8 cellular contexts compared by ENCODE assay signal in the genomic region with DNA sequence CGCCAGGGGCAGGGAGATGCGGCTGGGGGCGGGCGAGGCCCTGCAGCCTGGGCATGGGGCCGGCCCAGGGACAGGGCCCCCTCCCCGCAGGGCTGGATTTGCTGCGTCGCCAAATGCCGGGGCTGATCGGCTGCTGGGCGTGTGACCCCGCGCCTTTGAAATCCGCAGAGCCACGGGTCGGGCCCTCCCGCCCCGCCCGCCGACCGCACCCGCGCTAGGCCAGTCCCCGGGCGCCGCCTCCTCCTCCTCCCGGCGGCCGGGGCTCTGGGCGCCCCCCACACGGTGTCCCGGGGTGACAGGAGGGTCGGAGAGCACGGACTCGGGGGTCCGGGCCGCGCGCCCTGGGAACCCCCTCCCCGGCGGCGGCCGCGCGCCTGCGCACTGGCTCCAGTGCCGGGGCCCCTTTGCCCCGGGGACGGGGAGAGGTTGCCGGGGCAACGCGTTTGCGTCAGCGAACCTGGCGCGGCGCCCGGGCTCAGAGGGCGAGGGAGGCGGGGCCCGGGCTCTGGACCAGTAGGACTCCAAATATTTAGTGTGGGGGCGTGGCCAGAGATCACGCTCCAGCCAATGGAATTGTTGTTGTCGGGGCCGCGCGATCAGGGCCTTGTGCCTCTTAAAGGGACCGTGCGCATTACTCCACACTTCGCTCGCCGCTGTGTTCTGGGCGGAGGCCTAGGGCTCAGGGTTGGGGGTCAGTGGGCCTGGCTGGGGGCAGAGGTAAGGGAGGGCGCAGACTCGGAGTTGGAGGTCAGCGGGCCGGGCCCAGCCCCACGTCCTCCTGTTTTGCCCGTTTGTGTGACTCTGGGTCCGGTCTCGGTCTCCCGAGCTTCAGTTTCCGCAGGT. TPM values are rescaled to one million over a fixed set of nuclear protein-coding genes. Genes with fewer than 3 reads are reported as not detected.
DNase-seq lines count a peak whose midpoint lies in the region; ATAC-seq and TF ChIP-seq lines count a peak whose summit lies in the region.

No MANE protein-coding gene starts in this region.

- H3K9me3 ChIP-seq in adipocyte (ENCODE audit: control insufficient read depth, low read length) (no peaks in the 10 kb centered on the region), trophoblast cell (ENCODE audit: insufficient read depth, low read depth, low read length) (no peaks in the 10 kb centered on the region), transverse colon (no peaks in the 10 kb centered on the region)

- peak overlapping the region; percentile 98 for H3K9ac ChIP-seq in adipocyte (ENCODE audit: low read length)
- H3K9ac ChIP-seq in trophoblast cell (ENCODE audit: low read length): peak overlapping the region; percentile 83

- H3K79me2 ChIP-seq in trophoblast cell (ENCODE audit: control insufficient read depth, insufficient read depth, low read length, poor library complexity): peaks cover 8% of the 10 kb centered on the region

- H3K4me2 ChIP-seq in trophoblast cell (ENCODE audit: low read length): peak overlapping the region; percentile 84

- peak overlapping the region; percentile 85 for H2AK5ac ChIP-seq in trophoblast cell (ENCODE audit: low read length)

- peak overlapping the region; percentile 84 for H2AFZ ChIP-seq in trophoblast cell (ENCODE audit: insufficient read depth, low read length, poor library complexity)

- TF ChIP-seq POLR2A in transverse colon (IDR thresholded peaks at IDR 0.05): peak; percentile 82

- H4K12ac ChIP-seq in trophoblast cell (ENCODE audit: low read depth, low read length): peak overlapping the region; percentile 69

- peak overlapping the region; percentile 92 for H3K14ac ChIP-seq in trophoblast cell (ENCODE audit: low read length)

- TF ChIP-seq EP300 in transverse colon (IDR thresholded peaks at IDR 0.05; ENCODE audit: low read depth): peak; percentile 21

- peak overlapping the region; percentile 96 for H4K91ac ChIP-seq in trophoblast cell (ENCODE audit: low read depth, low read length)

- peak overlapping the region; percentile 90 for H4K8ac ChIP-seq in trophoblast cell (ENCODE audit: low read depth, low read length)

- H3K27ac ChIP-seq in trophoblast cell (ENCODE audit: low read depth, low read length) (peak overlapping the region; percentile 92), transverse colon (peak overlapping the region; percentile 96 to 100 (median 98))

- ATAC-seq in HG02763 (IDR thresholded peaks at IDR 0.05; ENCODE audit: unreplicated experiment): peak; percentile 78

- DNase-seq in NCI-H1417 treated with DMSO at 0.1 percent for 48 hours (lab: John Stamatoyannopoulos, UW) (peak; percentile 98), SW 1271 (lab: John Stamatoyannopoulos, UW) (peak; percentile 91 to 96), adipocyte (ENCODE audit: low read depth) (peak; percentile 99), cardiac septum (ENCODE audit: low spot score) (peak; percentile 99), trophoblast cell (peak; percentile 99 to 100), transverse colon (peak; percentile 100)

- H2BK120ac ChIP-seq in trophoblast cell (ENCODE audit: insufficient read depth, low read length, poor library complexity): peak overlapping the region; percentile 91

- intact Hi-C loops in cardiac septum (cut with DNase I) (loop anchor here (2.0 kb wide), 1 partner anchor 29 kb away; no protein-coding TSS in a partner anchor), transverse colon (cut with DNase I; ENCODE audit: low total_unique reads) (no loop called here)

- H3K36me3 ChIP-seq in adipocyte (ENCODE audit: control insufficient read depth, insufficient read depth, low read length, severe bottlenecking) (no peaks in the 10 kb centered on the region), trophoblast cell (ENCODE audit: control insufficient read depth in 1 of 2, insufficient read depth in 2 of 2, low read length in 2 of 2) (no peaks in the 10 kb centered on the region), transverse colon (no peaks in the 10 kb centered on the region)

- H3K23ac ChIP-seq in trophoblast cell (ENCODE audit: low read length): no peak overlapping the region

- WGBS in trophoblast cell (ENCODE audit: extremely low coverage, insufficient coverage, insufficient read length): no CpG with 5 or more reads among the region's 83 CpGs
- 0% methylated on average over 46 of the region's 83 CpGs; no CpG with 5 or more reads in 1 of the 2 donors for WGBS in transverse colon (ENCODE audit: low coverage in 1 of 2), 2 donors

- TF ChIP-seq CTCF in GM12875 (IDR thresholded peaks at IDR 0.05; ENCODE audit: borderline replicate concordance, insufficient read depth, low read depth, low read length) (no peak), transverse colon (IDR thresholded peaks at IDR 0.05) (no peak)

- H3K4me1 ChIP-seq in adipocyte (ENCODE audit: control insufficient read depth, insufficient read depth, low read length) (peaks cover 49% of the 10 kb centered on the region), trophoblast cell (ENCODE audit: control insufficient read depth in 1 of 2, insufficient read depth in 2 of 2, low read length in 2 of 2) (peaks cover 29% of the 10 kb centered on the region in 2 experiments), transverse colon (peaks cover 28 to 79% (median 48%) of the 10 kb centered on the region in 4 donors)

- H2BK5ac ChIP-seq in trophoblast cell (ENCODE audit: low read depth, low read length, poor library complexity): peak overlapping the region; percentile 96

- H2BK12ac ChIP-seq in trophoblast cell (ENCODE audit: low read length): peak overlapping the region; percentile 37

- in situ Hi-C loops in transverse colon (cut with MboI; ENCODE audit: low pct_ligation_motif_present in 1 of 4, low pct_unique_long_range_greater_than_20kb in 1 of 4, low sequenced_read_pairs in 3 of 4): no loop called here

- peak overlapping the region; percentile 94 for H3K18ac ChIP-seq in trophoblast cell (ENCODE audit: low read length)

- peak overlapping the region; percentile 54 for H3K4me3 ChIP-seq in GM12875 (ENCODE audit: low read depth, low read length)
- peak overlapping the region; percentile 85 for H3K4me3 ChIP-seq in adipocyte (ENCODE audit: low read length)
- H3K4me3 ChIP-seq in trophoblast cell (ENCODE audit: low read depth, low read length): peak overlapping the region; percentile 82
- H3K4me3 ChIP-seq in transverse colon: peak overlapping the region; percentile 55 to 78 (median 68)

- H3K4ac ChIP-seq in trophoblast cell (ENCODE audit: low read depth, low read length): peak overlapping the region; percentile 73

- H3K79me1 ChIP-seq in trophoblast cell (ENCODE audit: low read length): peaks cover 31% of the 10 kb centered on the region

- H3K27me3 ChIP-seq in adipocyte (replicated peaks; ENCODE audit: control insufficient read depth, insufficient read depth, low read length) (no peaks in the 10 kb centered on the region), trophoblast cell (ENCODE audit: insufficient read depth, low read length) (no peaks in the 10 kb centered on the region), transverse colon (no peaks in the 10 kb centered on the region)

RNA-seq across cellular contexts. Expression of a gene that starts 10.3 kb away (rescaled TPM):
- total RNA-seq in cardiac septum: 122 TPM
- polyA plus RNA-seq in trophoblast cell (2013): 339 and 368 TPM in 2 replicates
- total RNA-seq in transverse colon: 100 to 1,000 TPM; 189 to 279 (median 236) TPM

RNA-seq across cellular contexts. Expression of a gene that starts 34.8 kb away (rescaled TPM):
- total RNA-seq in cardiac septum: 17.0 TPM
- polyA plus RNA-seq in trophoblast cell (2013): 34.5 and 34.8 TPM in 2 replicates
- total RNA-seq in transverse colon: 10 to 100 TPM; 18.7 to 74.2 (median 46.1) TPM

RNA-seq across cellular contexts. Expression of a gene that starts 35.4 kb away (rescaled TPM):
- 4.3 TPM for total RNA-seq in cardiac septum
- polyA plus RNA-seq in trophoblast cell (2013): 1.2 and 1.5 TPM in 2 replicates
- total RNA-seq in transverse colon: 1 to 10 TPM in 2 of 4 donors, not detected in 2; 2.3 to 5.4 TPM

RNA-seq across cellular contexts. Expression of a gene that starts 45.8 kb away (rescaled TPM):
- total RNA-seq in cardiac septum (60.5 TPM), transverse colon (10 to 100 TPM; 66.7 to 88.6 (median 84.4) TPM)
- polyA plus RNA-seq in trophoblast cell (2013): 43.8 and 44.5 TPM in 2 replicates

Comparison
In these comparisons a context has a peak if more than half of its experiments do, and no peak if none do; other contexts are left out.
1. Peak in every context shown above with its lines: DNase-seq, ATAC-seq, H3K4me3 ChIP-seq and H3K27ac ChIP-seq.